Comparison of ENCODE assay signal across 7 cellular contexts in the genomic region with DNA sequence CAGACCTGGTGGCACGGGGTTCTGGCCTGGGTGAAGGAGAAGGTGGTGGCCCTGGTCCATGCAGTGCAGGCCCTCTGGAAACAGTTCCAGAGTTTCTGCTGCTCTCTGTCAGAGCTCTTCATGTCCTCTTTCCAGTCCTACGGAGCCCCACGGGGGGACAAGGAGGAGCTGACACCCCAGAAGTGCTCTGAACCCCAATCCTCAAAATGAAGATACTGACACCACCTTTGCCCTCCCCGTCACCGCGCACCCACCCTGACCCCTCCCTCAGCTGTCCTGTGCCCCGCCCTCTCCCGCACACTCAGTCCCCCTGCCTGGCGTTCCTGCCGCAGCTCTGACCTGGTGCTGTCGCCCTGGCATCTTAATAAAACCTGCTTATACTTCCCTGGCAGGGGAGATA. TPM values are rescaled to one million over a fixed set of nuclear protein-coding genes. Genes with fewer than 3 reads are reported as not detected.
"Had no signal": no experiment of that assay in that cellular context is flagged by ENCODE, and none has a peak within 500 bp of the region (broad histone marks: within the 10 kb centered on the region; RNA-seq: fewer than 3 reads in every experiment).

No MANE protein-coding gene starts in this region.

RNA-seq across cellular contexts. Expression of gene ZSCAN10, which starts 29.9 kb away (rescaled TPM):
- total RNA-seq: body of pancreas, esophagus muscularis mucosa, lung microvascular endothelial cell, renal cortical epithelial cell, thyroid gland, urinary bladder had no signal
- polyA plus RNA-seq: urinary bladder had no signal

RNA-seq across cellular contexts. Expression of gene BICDL2, which starts 32.4 kb away (rescaled TPM):
- total RNA-seq: lung microvascular endothelial cell, SJCRH30 had no signal
